13 cellular contexts compared by ENCODE assay signal in the genomic region with DNA sequence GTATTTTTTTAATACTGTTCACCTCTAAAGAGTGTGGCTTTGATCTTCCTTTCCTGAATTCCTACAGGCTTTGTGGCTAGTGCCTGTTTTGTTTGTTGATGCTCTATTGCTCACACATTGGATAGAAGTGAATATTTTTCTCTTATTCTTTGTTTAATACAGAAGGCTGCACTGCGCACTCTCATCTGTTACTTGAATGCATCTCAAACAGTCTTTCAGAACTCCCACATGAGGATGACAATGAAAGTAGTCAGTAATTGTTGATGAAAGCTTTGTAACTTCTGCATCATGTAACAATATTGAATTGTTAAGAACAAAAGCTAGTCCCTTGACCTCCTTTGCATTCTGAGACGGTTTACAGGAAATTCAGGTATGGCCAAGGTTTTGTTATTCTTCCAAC. TPM values are rescaled to one million over a fixed set of nuclear protein-coding genes. Genes with fewer than 3 reads are reported as not detected.
A peak's percentile ranks its signal among the peaks of the same experiment; 100 is the strongest.
DNase-seq lines count a peak whose midpoint lies in the region; ATAC-seq, FAIRE-seq and TF ChIP-seq lines count a peak whose summit lies in the region.
"Had no signal": no experiment of that assay in that cellular context is flagged by ENCODE, and none has a peak within 500 bp of the region (broad histone marks: within the 10 kb centered on the region; RNA-seq: fewer than 3 reads in every experiment).

No MANE protein-coding gene starts in this region.

- no peak for TF ChIP-seq POLR2A in H1 (IDR thresholded peaks at IDR 0.05; ENCODE audit: control extremely low read depth in 1 of 2, low read depth in 2 of 2, low read length in 2 of 2)

- peaks cover 0 to 5% (median 0%) of the 10 kb centered on the region in 4 experiments; a peak in 3 of 7 replicates for H3K4me1 ChIP-seq in H1 (replicated peaks in 1 of 4; ENCODE audit: control insufficient read depth in 3 of 4, insufficient read depth in 4 of 4, low read length in 3 of 4)
- H3K4me1 ChIP-seq: A549 had no signal

- no peak overlapping the region for H3K4me3 Mint-ChIP-seq in glutamatergic neuron (ENCODE audit: unreplicated experiment)
- H3K4me3 Mint-ChIP-seq in neural crest cell = no peak overlapping the region
- H3K4me3 Mint-ChIP-seq: CD14-positive monocyte; CD8-positive, alpha-beta memory T cell; GM23338; H9 had no signal

- H4K8ac ChIP-seq in H1 (ENCODE audit: extremely low read depth, insufficient read depth, low read length) = no peak overlapping the region

- H3K27me3 Mint-ChIP-seq in glutamatergic neuron (ENCODE audit: unreplicated experiment) (no peaks in the 10 kb centered on the region), neural crest cell (ENCODE audit: low read depth) (no peaks in the 10 kb centered on the region)

- H2BK15ac ChIP-seq in H1 (ENCODE audit: low read length) = no peak overlapping the region

- peak; percentile 19 for FAIRE-seq in H1 (lab: Jason Lieb, UNC)
- FAIRE-seq: A549, HTR-8/SVneo had no signal

- no peaks in the 10 kb centered on the region for H3K79me1 ChIP-seq in H1 (ENCODE audit: low read depth, low read length)

- H3K79me2 ChIP-seq in H1 (ENCODE audit: control insufficient read depth in 1 of 2, insufficient read depth in 2 of 2, low read length in 2 of 2) = no peaks in the 10 kb centered on the region

- H3K9me3 Mint-ChIP-seq in glutamatergic neuron (ENCODE audit: unreplicated experiment) (peaks cover 5% of the 10 kb centered on the region), neural crest cell (no peaks in the 10 kb centered on the region)
- H3K9me3 Mint-ChIP-seq: CD8-positive, alpha-beta memory T cell; GM23338; H9 had no signal

- H3K4ac ChIP-seq in H1 (replicated peaks; ENCODE audit: insufficient read length, low read depth, low read length) = no peak overlapping the region

- H3K23ac ChIP-seq in H1 (ENCODE audit: insufficient read length) = no peak overlapping the region

- 33% methylated on average over 2 of the region's 2 CpGs; no CpG with 5 or more reads in 1 of the 2 experiments for WGBS in H1 (ENCODE audit: extremely low coverage in 1 of 2, insufficient coverage in 1 of 2, insufficient read length in 1 of 2, insufficient replicate concordance in 2 of 2, low coverage in 1 of 2, low lambda C conversion rate in 2 of 2, missing lambda C conversion rate in 1 of 2), 2 experiments

- no peaks in the 10 kb centered on the region for H3K23me2 ChIP-seq in H1 (ENCODE audit: low read depth, low read length)

- CTCF ChIA-PET in H1 (lab: Charles Lee; ENCODE audit: partially characterized antibody) = no interaction called here

- no peak overlapping the region for H2AK5ac ChIP-seq in H1 (ENCODE audit: low read depth, low read length)

- TF ChIP-seq RAD21 in H1 (IDR thresholded peaks at IDR 0.05 in 1 of 2, conservative IDR thresholded peaks at IDR 0.05 in 1 of 2; ENCODE audit: low read depth in 2 of 2, low read length in 2 of 2) = no peak

- no peak for TF ChIP-seq CTCF in H1 (IDR thresholded peaks at IDR 0.05; ENCODE audit: control extremely low read depth in 1 of 3, insufficient read depth in 1 of 3, low read depth in 1 of 3, low read length in 3 of 3)
- no peak for TF ChIP-seq CTCF in glutamatergic neuron (IDR thresholded peaks at IDR 0.05; ENCODE audit: partially characterized antibody, unreplicated experiment)
- no peak for TF ChIP-seq CTCF in neural crest cell (conservative IDR thresholded peaks at IDR 0.05)

- no peak overlapping the region for H2BK20ac ChIP-seq in H1 (ENCODE audit: low read length)

- H3K4me2 ChIP-seq in H1 (ENCODE audit: insufficient read depth in 1 of 2, low read depth in 2 of 2, low read length in 2 of 2) = no peak overlapping the region
- H3K4me2 ChIP-seq: A549, GM23338 had no signal

- no peak overlapping the region for H3K9ac ChIP-seq in H1 (replicated peaks in 1 of 4; ENCODE audit: extremely low read depth in 1 of 4, low read depth in 3 of 4, low read length in 3 of 4)

- no peaks in the 10 kb centered on the region for H3K27me3 ChIP-seq in H1 (replicated peaks in 1 of 4; ENCODE audit: control insufficient read depth in 3 of 4, extremely low read depth in 1 of 4, insufficient read depth in 3 of 4, low read length in 3 of 4)

- POLR2A ChIA-PET in H1 (lab: Charles Lee; ENCODE audit: partially characterized antibody) = no interaction called here

- H3K36me3 Mint-ChIP-seq in glutamatergic neuron (ENCODE audit: unreplicated experiment) = no peaks in the 10 kb centered on the region
- no peaks in the 10 kb centered on the region for H3K36me3 Mint-ChIP-seq in neural crest cell (ENCODE audit: low read depth)
- H3K36me3 Mint-ChIP-seq: CD14-positive monocyte; CD8-positive, alpha-beta memory T cell had no signal

- no peak overlapping the region for H2BK120ac ChIP-seq in H1 (replicated peaks; ENCODE audit: low read depth, low read length)

- H3K56ac ChIP-seq in H1 (replicated peaks; ENCODE audit: insufficient read length, low read depth, low read length) = no peak overlapping the region

- H3K36me3 ChIP-seq in H1 (ENCODE audit: control insufficient read depth in 2 of 4, insufficient read depth in 4 of 4, low read length in 3 of 4) = no peaks in the 10 kb centered on the region; a peak in 1 of 8 replicates

- peaks cover 20% of the 10 kb centered on the region for H3K4me1 Mint-ChIP-seq in glutamatergic neuron (ENCODE audit: low read depth, unreplicated experiment)
- H3K4me1 Mint-ChIP-seq in neural crest cell = peaks cover 19% of the 10 kb centered on the region
- H3K4me1 Mint-ChIP-seq: CD14-positive monocyte; CD8-positive, alpha-beta memory T cell had no signal

- H3K18ac ChIP-seq in H1 (ENCODE audit: extremely low read depth, low read length) = no peak overlapping the region

- no peak overlapping the region for H3K14ac ChIP-seq in H1 (ENCODE audit: insufficient read length)

- no peak overlapping the region for H2AFZ ChIP-seq in H1 (ENCODE audit: low read length)
- H2AFZ ChIP-seq: GM23338 had no signal

- no peak overlapping the region for H2BK5ac ChIP-seq in H1 (ENCODE audit: low read depth, low read length)

- H3K4me3 ChIP-seq in H1 (ENCODE audit: extremely low read depth in 1 of 4, insufficient read depth in 2 of 4, low read depth in 3 of 4, low read length in 4 of 4) = no peak overlapping the region
- H3K4me3 ChIP-seq: A549, GM23338 had no signal

- H4K20me1 ChIP-seq in H1 (replicated peaks in 1 of 2; ENCODE audit: control insufficient read depth in 1 of 2, insufficient read depth in 2 of 2, low read length in 2 of 2) = no peaks in the 10 kb centered on the region

- no peak overlapping the region for H4K5ac ChIP-seq in H1 (ENCODE audit: insufficient read length, low read depth, low read length)

- ATAC-seq in HG03135 (IDR thresholded peaks at IDR 0.05; ENCODE audit: unreplicated experiment) = no peak
- ATAC-seq in GM19455 (IDR thresholded peaks at IDR 0.05; ENCODE audit: unreplicated experiment) = no peak
- ATAC-seq: A549, GM23338 had no signal

- H3K27ac ChIP-seq in H1 (ENCODE audit: low read depth, low read length) = no peak overlapping the region
- H3K27ac ChIP-seq: A549 had no signal

- no peak for TF ChIP-seq EP300 in H1 (IDR thresholded peaks at IDR 0.05; ENCODE audit: borderline replicate concordance in 1 of 2, low read depth in 2 of 2, low read length in 2 of 2)

- no peaks in the 10 kb centered on the region for H3K9me3 ChIP-seq in H1 (ENCODE audit: insufficient read depth in 2 of 2, low read depth in 1 of 2, low read length in 1 of 2)
- H3K9me3 ChIP-seq: A549 had no signal

- no peak overlapping the region for H2BK12ac ChIP-seq in H1 (ENCODE audit: low read depth, low read length)

- no peak overlapping the region for H4K91ac ChIP-seq in H1 (replicated peaks; ENCODE audit: insufficient read length, low read length)

- peak overlapping the region; percentile 48 for H3K27ac Mint-ChIP-seq in glutamatergic neuron (ENCODE audit: unreplicated experiment)
- H3K27ac Mint-ChIP-seq in neural crest cell (ENCODE audit: unreplicated experiment) = peak overlapping the region; percentile 68
- H3K27ac Mint-ChIP-seq: CD14-positive monocyte; CD8-positive, alpha-beta memory T cell; GM23338; H9 had no signal

- no peak for DNase-seq in H1 (ENCODE audit: low read depth in 1 of 2, low spot score in 2 of 2)
- no peak for DNase-seq in glutamatergic neuron
- no peak for DNase-seq in neural crest cell (ENCODE audit: low read depth, low spot score)
- peak; percentile 73 for DNase-seq in superior temporal gyrus (ENCODE audit: extremely low spot score)
- no peak for DNase-seq in NCI-H187 treated with DMSO at 0.1 percent for 48 hours (lab: John Stamatoyannopoulos, UW)
- DNase-seq: CD8-positive, alpha-beta memory T cell; H9 had no signal

TF ChIP-seq in H1, 55 proteins besides CTCF, POLR2A, EP300 and RAD21 (continues in another document):
- TF ChIP-seq MAFK (IDR thresholded peaks at IDR 0.05; ENCODE audit: low read depth, low read length) (no peak), POLR2AphosphoS5 (IDR thresholded peaks at IDR 0.05; ENCODE audit: low read depth, low read length) (no peak), SIRT6 (IDR thresholded peaks at IDR 0.05; ENCODE audit: low read length) (no peak), TCF12 (IDR thresholded peaks at IDR 0.05; ENCODE audit: low read depth, low read length) (no peak), SUZ12 (IDR thresholded peaks at IDR 0.05; ENCODE audit: low read length) (no peak), SIN3A (conservative IDR thresholded peaks at IDR 0.05 in 1 of 2, IDR thresholded peaks at IDR 0.05 in 1 of 2; ENCODE audit: low read depth in 1 of 2, low read length in 2 of 2) (no peak), HDAC6 (IDR thresholded peaks at IDR 0.05; ENCODE audit: low read depth, low read length) (no peak), POU5F1 (IDR thresholded peaks at IDR 0.05; ENCODE audit: low read depth, low read length) (no peak), CHD2 (IDR thresholded peaks at IDR 0.05; ENCODE audit: low read length) (no peak), CTBP2 (IDR thresholded peaks at IDR 0.05; ENCODE audit: borderline replicate concordance, insufficient read depth, insufficient read length, low read length) (no peak)
- TF ChIP-seq, protein P1, sequence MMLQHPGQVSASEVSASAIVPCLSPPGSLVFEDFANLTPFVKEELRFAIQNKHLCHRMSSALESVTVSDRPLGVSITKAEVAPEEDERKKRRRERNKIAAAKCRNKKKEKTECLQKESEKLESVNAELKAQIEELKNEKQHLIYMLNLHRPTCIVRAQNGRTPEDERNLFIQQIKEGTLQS (IDR thresholded peaks at IDR 0.05; ENCODE audit: insufficient read depth, low read depth, low read length) = no peak

RNA-seq across cellular contexts. Expression of gene GALNT7, which starts 29.1 kb away (rescaled TPM):
- total RNA-seq in H1 (2021; fragmentation: NEBNext Ultra II Directional; extraction: Animal tissue kit (Norgen Biotek cat#: 25700)) = 78.9 and 85.5 TPM in 2 replicates
- 11.1 and 22.4 TPM in 2 replicates for polyA plus RNA-seq in H1 (2011; rRNA removed)
- 25.8 TPM for polyA plus RNA-seq in H1 (2011; cell fraction: cytosol; rRNA removed)
- 19.5 TPM for polyA plus RNA-seq in H1 (2011; cell fraction: nucleus; rRNA removed)
- 36.2 to 78.8 TPM (median 45.0 TPM) in 4 replicates for polyA plus RNA-seq in H1 (2012, experiment 1 of 2)
- 3.2 TPM for polyA plus RNA-seq in H1 (2012, experiment 2 of 2)
- polyA plus RNA-seq in H1 (2013, experiment 1 of 2) = 70.1 TPM
- polyA plus RNA-seq in H1 (2013, experiment 2 of 2) = 71.3 TPM
- polyA minus RNA-seq in H1 (2011; rRNA and poly(A)+ RNA removed) = 52.2 and 73.6 TPM in 2 replicates
- 32.2 TPM for polyA minus RNA-seq in H1 (2011; cell fraction: cytosol; rRNA and poly(A)+ RNA removed)
- polyA minus RNA-seq in H1 (2011; cell fraction: nucleus; rRNA and poly(A)+ RNA removed) = 71.8 TPM
- total RNA-seq in glutamatergic neuron (ENCODE audit: unreplicated experiment) = 17.9 TPM
- total RNA-seq in neural crest cell = 34.5 and 36.2 TPM in 2 replicates
